27 cellular contexts compared by ENCODE assay signal in the genomic region with DNA sequence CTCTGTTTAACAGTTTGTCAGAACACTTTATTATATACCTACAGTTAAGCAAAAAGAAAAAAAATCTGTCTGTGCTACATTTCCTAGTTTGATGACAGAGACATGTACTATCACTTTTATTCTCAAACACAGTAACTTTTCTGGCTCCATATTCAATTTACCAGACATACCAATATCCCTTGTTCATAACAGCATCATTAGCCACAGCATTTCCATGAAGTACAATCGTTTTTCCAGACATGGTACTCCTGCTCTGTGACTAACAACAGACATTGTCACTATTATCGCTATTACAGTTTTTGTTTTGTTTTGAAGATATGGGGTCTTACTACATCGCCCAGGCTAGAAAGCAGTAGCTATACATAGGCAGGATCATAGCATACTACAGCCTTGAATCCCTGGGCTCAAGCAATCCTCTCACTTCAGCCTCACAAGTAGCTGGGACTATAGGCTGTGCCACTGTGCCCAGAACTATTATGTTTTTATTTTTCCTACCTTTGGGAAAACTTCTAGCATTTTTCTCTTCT.
"Had no signal": no experiment of that assay in that cellular context is flagged by ENCODE, and none has a peak within 500 bp of the region (broad histone marks: within the 10 kb centered on the region; RNA-seq: fewer than 3 reads in every experiment).

No MANE protein-coding gene starts in this region.

- H3K4me1 ChIP-seq: breast epithelium, esophagus squamous epithelium, left ventricle myocardium inferior, pancreas, psoas muscle, sigmoid colon, stomach, tibial artery, upper lobe of right lung had no signal

- H3K4me3 ChIP-seq: breast epithelium, esophagus squamous epithelium, heart right ventricle, left ventricle myocardium inferior, lung, mucosa of descending colon, pancreas, psoas muscle, sigmoid colon, stomach, tibial artery, upper lobe of right lung had no signal

- ATAC-seq: activated CD8-positive, alpha-beta memory T cell treated with anti-CD3 and anti-CD28 coated beads, Interleukin-2, amount 10 ng/mL, durations not matched to agents 7 days and 5 days; activated CD8-positive, alpha-beta T cell treated with anti-CD3 and anti-CD28 coated beads, Interleukin-2, amount 10 ng/mL, durations not matched to agents 7 days and 5 days; heart right ventricle; mucosa of descending colon; pancreas; psoas muscle; stimulated activated naive B cell treated with anti-CD40 and anti-IgM and Interleukin-4, amounts not matched to agents 10 μg/mL and 1 μg/mL and 100 μg/mL, for 72 hours; upper lobe of right lung had no signal

- H3K9me3 Mint-ChIP-seq: dendritic cell treated with granulocyte-macrophage colony-stimulating factor and Interleukin-4, amounts not matched to agents 40 ng/mL and 50 ng/mL, for 4 days; stimulated activated naive B cell treated with anti-CD40 and anti-IgM and Interleukin-4, amounts not matched to agents 10 μg/mL and 1 μg/mL and 100 μg/mL, for 72 hours; T-helper 1 cell treated with Interleukin-12 subunit alpha and Interleukin-12 subunit beta and Interleukin-4 antibody, amounts not matched to agents 30 μg/mL and 1 μg/mL, for 36 hours had no signal

- DNase-seq: activated CD8-positive, alpha-beta memory T cell treated with anti-CD3 and anti-CD28 coated beads, Interleukin-2, amount 10 ng/mL, durations not matched to agents 7 days and 5 days; activated CD8-positive, alpha-beta T cell treated with anti-CD3 and anti-CD28 coated beads, Interleukin-2, amount 10 ng/mL, durations not matched to agents 7 days and 5 days; activated naive CD4-positive, alpha-beta T cell; activated T-cell treated with anti-CD3 and anti-CD28 coated beads, Interleukin-2, amount 50 U/mL, for 48 hours; central memory CD4-positive, alpha-beta T cell; esophagus squamous epithelium; foreskin melanocyte; heart right ventricle; islet precursor cell; left ventricle myocardium inferior; mucosa of descending colon; pancreas; psoas muscle; sigmoid colon; small intestine; stimulated activated CD4-positive, alpha-beta T cell treated with anti-CD3 and anti-CD28 coated beads, Interleukin-4, amount 100 ng/mL, for 24 hours; stimulated activated CD8-positive, alpha-beta memory T cell treated with anti-CD3 and anti-CD28 coated beads, Interleukin-4, amount 100 ng/mL, for 48 hours; stimulated activated naive B cell treated with anti-CD40 and anti-IgM and Interleukin-4, amounts not matched to agents 10 μg/mL and 1 μg/mL and 100 μg/mL, for 72 hours; stomach; T1000; tibial artery; upper lobe of right lung had no signal

- H3K4me3 Mint-ChIP-seq: activated CD8-positive, alpha-beta memory T cell treated with anti-CD3 and anti-CD28 coated beads, Interleukin-2, amount 10 ng/mL, durations not matched to agents 7 days and 5 days; activated CD8-positive, alpha-beta T cell treated with anti-CD3 and anti-CD28 coated beads, Interleukin-2, amount 10 ng/mL, durations not matched to agents 7 days and 5 days; dendritic cell treated with granulocyte-macrophage colony-stimulating factor and Interleukin-4, amounts not matched to agents 40 ng/mL and 50 ng/mL, for 4 days; stimulated activated naive B cell treated with anti-CD40 and anti-IgM and Interleukin-4, amounts not matched to agents 10 μg/mL and 1 μg/mL and 100 μg/mL, for 72 hours; T-helper 1 cell treated with Interleukin-12 subunit alpha and Interleukin-12 subunit beta and Interleukin-4 antibody, amounts not matched to agents 30 μg/mL and 1 μg/mL, for 36 hours had no signal

- H3K9me3 ChIP-seq: breast epithelium, esophagus squamous epithelium, heart right ventricle, left ventricle myocardium inferior, mucosa of descending colon, pancreas, psoas muscle, sigmoid colon, stomach, tibial artery, upper lobe of right lung had no signal

- H3K36me3 ChIP-seq: breast epithelium, pancreas, sigmoid colon, upper lobe of right lung had no signal

- H3K27me3 ChIP-seq: breast epithelium, esophagus squamous epithelium, heart right ventricle, pancreas, sigmoid colon, stomach, tibial artery, upper lobe of right lung had no signal

- H3K27me3 Mint-ChIP-seq: activated CD8-positive, alpha-beta memory T cell treated with anti-CD3 and anti-CD28 coated beads, Interleukin-2, amount 10 ng/mL, durations not matched to agents 7 days and 5 days; dendritic cell treated with granulocyte-macrophage colony-stimulating factor and Interleukin-4, amounts not matched to agents 40 ng/mL and 50 ng/mL, for 4 days; stimulated activated naive B cell treated with anti-CD40 and anti-IgM and Interleukin-4, amounts not matched to agents 10 μg/mL and 1 μg/mL and 100 μg/mL, for 72 hours had no signal

- H3K27ac ChIP-seq: breast epithelium, esophagus squamous epithelium, heart right ventricle, left ventricle myocardium inferior, pancreas, psoas muscle, sigmoid colon, stomach, tibial artery, upper lobe of right lung had no signal

- H3K27ac Mint-ChIP-seq: activated CD8-positive, alpha-beta memory T cell treated with anti-CD3 and anti-CD28 coated beads, Interleukin-2, amount 10 ng/mL, durations not matched to agents 7 days and 5 days; activated CD8-positive, alpha-beta T cell treated with anti-CD3 and anti-CD28 coated beads, Interleukin-2, amount 10 ng/mL, durations not matched to agents 7 days and 5 days; activated naive CD4-positive, alpha-beta T cell treated with anti-CD3 and anti-CD28 coated beads, Interleukin-2, amount 50 U/mL, for 72 hours; dendritic cell treated with granulocyte-macrophage colony-stimulating factor and Interleukin-4, amounts not matched to agents 40 ng/mL and 50 ng/mL, for 4 days; stimulated activated naive B cell treated with anti-CD40 and anti-IgM and Interleukin-4, amounts not matched to agents 10 μg/mL and 1 μg/mL and 100 μg/mL, for 72 hours; T-helper 1 cell treated with Interleukin-12 subunit alpha and Interleukin-12 subunit beta and Interleukin-4 antibody, amounts not matched to agents 30 μg/mL and 1 μg/mL, for 36 hours had no signal
